ENCODE assay signal across 3 cellular contexts in the genomic region with DNA sequence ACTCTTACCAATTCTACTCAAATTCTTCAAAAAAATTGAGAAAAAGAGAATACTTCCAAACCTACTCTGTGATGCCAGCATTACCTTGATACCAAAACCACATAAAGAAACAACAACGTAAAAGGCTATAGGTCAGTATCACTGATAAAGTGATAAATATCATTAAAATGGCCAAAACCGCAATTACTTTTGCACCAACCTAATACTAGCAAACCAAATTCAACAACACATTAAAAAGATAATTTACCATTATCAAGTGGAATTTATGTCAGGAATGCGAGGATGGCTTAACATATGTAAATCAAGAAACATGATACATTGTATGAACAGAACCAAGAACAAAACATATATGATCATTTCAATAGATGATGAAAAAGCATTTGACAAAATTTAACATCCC.
A peak's percentile ranks its signal among the peaks of the same experiment; 100 is the strongest.
TF ChIP-seq lines count a peak whose summit lies in the region.

No MANE protein-coding gene starts in this region.

TF ChIP-seq in HepG2, 621 proteins besides CTCF, POLR2A, EP300 and RAD21:
- no peak for TF ChIP-seq NCOA2 (CRISPR knock-in tag; IDR thresholded peaks at IDR 0.05)
- TF ChIP-seq, protein P1, sequence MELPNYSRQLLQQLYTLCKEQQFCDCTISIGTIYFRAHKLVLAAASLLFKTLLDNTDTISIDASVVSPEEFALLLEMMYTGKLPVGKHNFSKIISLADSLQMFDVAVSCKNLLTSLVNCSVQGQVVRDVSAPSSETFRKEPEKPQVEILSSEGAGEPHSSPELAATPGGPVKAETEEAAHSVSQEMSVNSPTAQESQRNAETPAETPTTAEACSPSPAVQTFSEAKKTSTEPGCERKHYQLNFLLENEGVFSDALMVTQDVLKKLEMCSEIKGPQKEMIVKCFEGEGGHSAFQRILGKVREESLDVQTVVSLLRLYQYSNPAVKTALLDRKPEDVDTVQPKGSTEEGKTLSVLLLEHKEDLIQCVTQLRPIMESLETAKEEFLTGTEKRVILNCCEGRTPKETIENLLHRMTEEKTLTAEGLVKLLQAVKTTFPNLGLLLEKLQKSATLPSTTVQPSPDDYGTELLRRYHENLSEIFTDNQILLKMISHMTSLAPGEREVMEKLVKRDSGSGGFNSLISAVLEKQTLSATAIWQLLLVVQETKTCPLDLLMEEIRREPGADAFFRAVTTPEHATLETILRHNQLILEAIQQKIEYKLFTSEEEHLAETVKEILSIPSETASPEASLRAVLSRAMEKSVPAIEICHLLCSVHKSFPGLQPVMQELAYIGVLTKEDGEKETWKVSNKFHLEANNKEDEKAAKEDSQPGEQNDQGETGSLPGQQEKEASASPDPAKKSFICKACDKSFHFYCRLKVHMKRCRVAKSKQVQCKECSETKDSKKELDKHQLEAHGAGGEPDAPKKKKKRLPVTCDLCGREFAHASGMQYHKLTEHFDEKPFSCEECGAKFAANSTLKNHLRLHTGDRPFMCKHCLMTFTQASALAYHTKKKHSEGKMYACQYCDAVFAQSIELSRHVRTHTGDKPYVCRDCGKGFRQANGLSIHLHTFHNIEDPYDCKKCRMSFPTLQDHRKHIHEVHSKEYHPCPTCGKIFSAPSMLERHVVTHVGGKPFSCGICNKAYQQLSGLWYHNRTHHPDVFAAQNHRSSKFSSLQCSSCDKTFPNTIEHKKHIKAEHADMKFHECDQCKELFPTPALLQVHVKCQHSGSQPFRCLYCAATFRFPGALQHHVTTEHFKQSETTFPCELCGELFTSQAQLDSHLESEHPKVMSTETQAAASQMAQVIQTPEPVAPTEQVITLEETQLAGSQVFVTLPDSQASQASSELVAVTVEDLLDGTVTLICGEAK (IDR thresholded peaks at IDR 0.05), result peak; percentile 85
- TF ChIP-seq, protein P1 (CRISPR knock-in tag; IDR thresholded peaks at IDR 0.05), result no peak
TF ChIP-seq in HepG2: peak in this region for 1.

TF ChIP-seq in HEK293T, 16 proteins besides CTCF, POLR2A, EP300 and RAD21:
- TF ChIP-seq BHLHE40 (IDR thresholded peaks at IDR 0.05; ENCODE audit: borderline replicate concordance), result no peak
- peak; percentile 67 for TF ChIP-seq ELF4 (IDR thresholded peaks at IDR 0.05)

TF ChIP-seq in K562, 482 proteins besides CTCF, POLR2A, EP300 and RAD21:
- TF ChIP-seq, protein P1 (IDR thresholded peaks at IDR 0.05), result 0 out of 2 replicates have a peak, but pooled peaks have one; percentile 21
- TF ChIP-seq, protein P1 (CRISPR knock-in tag; IDR thresholded peaks at IDR 0.05), result no peak
- TF ChIP-seq DDX20 (tag; IDR thresholded peaks at IDR 0.05; ENCODE audit: low read depth), result no peak
TF ChIP-seq in K562: peak in this region for 1.
